39 cellular contexts compared by ENCODE assay signal in the genomic region with DNA sequence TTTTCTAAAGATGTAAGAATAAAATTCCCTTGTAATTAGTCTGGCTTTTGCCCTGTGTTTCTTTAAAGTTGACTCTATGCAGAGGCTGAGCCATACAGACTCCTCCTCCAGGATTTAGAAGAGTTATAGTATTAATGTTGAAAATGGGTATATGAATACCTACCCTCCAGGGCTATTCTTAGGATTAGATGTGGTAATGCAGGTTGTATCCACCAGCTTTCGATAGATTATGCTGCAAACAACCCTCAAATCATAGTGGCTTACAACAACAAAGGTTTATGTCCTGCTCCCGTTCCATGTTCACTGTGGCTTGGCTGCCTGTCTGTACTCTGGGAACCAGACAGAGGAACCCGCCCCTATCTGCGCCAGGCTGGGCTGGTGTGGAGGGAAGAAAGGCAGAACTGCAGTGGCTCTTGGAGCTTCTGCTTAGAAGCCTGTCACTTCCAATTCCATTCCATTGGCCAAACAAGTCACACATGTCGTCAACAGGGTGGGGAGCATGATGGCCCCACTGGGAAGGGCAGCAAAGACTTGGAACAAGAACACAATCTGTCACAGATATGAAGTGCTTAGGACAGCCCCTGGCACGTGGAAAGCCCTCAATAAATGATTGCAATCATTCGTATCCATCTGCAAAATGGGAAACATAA.
DNase-seq lines count a peak whose midpoint lies in the region; ATAC-seq, FAIRE-seq and TF ChIP-seq lines count a peak whose summit lies in the region.
"Had no signal": no experiment of that assay in that cellular context is flagged by ENCODE, and none has a peak within 500 bp of the region (broad histone marks: within the 10 kb centered on the region; RNA-seq: fewer than 3 reads in every experiment).

No MANE protein-coding gene starts in this region.

- H3K4me3 ChIP-seq in left lung: no peak overlapping the region
- no peak overlapping the region for H3K4me3 ChIP-seq in gastrocnemius medialis
- H3K4me3 ChIP-seq: ascending aorta, hepatocyte, ovary, right lobe of liver, SJSA1, thoracic aorta had no signal

- TF ChIP-seq POLR2A in gastrocnemius medialis (IDR thresholded peaks at IDR 0.05): no peak

- H3K36me3 ChIP-seq in left lung (no peaks in the 10 kb centered on the region), gastrocnemius medialis (no peaks in the 10 kb centered on the region)
- H3K36me3 ChIP-seq: ascending aorta, ovary, right lobe of liver, SJSA1, thoracic aorta had no signal

- H3K27ac ChIP-seq in left lung (no peak overlapping the region), gastrocnemius medialis (no peak overlapping the region)
- H3K27ac ChIP-seq: 22Rv1, ascending aorta, foreskin keratinocyte, hepatocyte, ovary, right lobe of liver, SJSA1, thoracic aorta had no signal

- ATAC-seq in left lung (peak; percentile 44), gastrocnemius medialis (peak; percentile 27 to 39), HG03025 (IDR thresholded peaks at IDR 0.05; ENCODE audit: low FRiP score, unreplicated experiment) (no peak)
- ATAC-seq: activated CD4-positive, CD25-positive, alpha-beta regulatory T cell treated with anti-CD3 and anti-CD28 coated beads, Interleukin-2, amount 50 U/mL, for 24 hours; activated T-helper 17 cell treated with anti-CD3 and anti-CD28 coated beads, Interleukin-2, amount 50 U/mL, for 72 hours; effector memory CD8-positive, alpha-beta T cell; foreskin keratinocyte; left lobe of liver; natural killer cell treated with Interleukin-12 subunit alpha and Interleukin-12 subunit beta and Interleukin-15 and Interleukin-18, amount 100 ng/mL, for 72 hours; Panc1; right lobe of liver; stimulated activated naive B cell treated with anti-CD40 and anti-IgM and Interleukin-4, amounts not matched to agents 10 μg/mL and 1 μg/mL and 100 μg/mL, for 72 hours had no signal

- H3K27me3 ChIP-seq in left lung (no peaks in the 10 kb centered on the region), gastrocnemius medialis (no peaks in the 10 kb centered on the region)
- H3K27me3 ChIP-seq: ascending aorta, foreskin keratinocyte, hepatocyte, ovary, right lobe of liver, SJSA1 had no signal

- intact Hi-C loops in left lung (cut with DNase I) (no loop called here), gastrocnemius medialis (cut with DNase I; ENCODE audit: low total_unique reads) (no loop called here)

- H3K4me1 ChIP-seq in left lung (no peaks in the 10 kb centered on the region), gastrocnemius medialis (peaks cover 6 to 8% of the 10 kb centered on the region in 2 donors)
- H3K4me1 ChIP-seq: ascending aorta, foreskin keratinocyte had no signal

- H3K9me3 ChIP-seq in left lung: no peaks in the 10 kb centered on the region
- H3K9me3 ChIP-seq in gastrocnemius medialis: no peaks in the 10 kb centered on the region
- H3K9me3 ChIP-seq: ascending aorta, ovary, right lobe of liver, SJSA1, thoracic aorta had no signal

- DNase-seq in DMS 273 (lab: John Stamatoyannopoulos, UW; ENCODE audit: unreplicated experiment) (peak; percentile 18), DMS 273 treated with DMSO at 0.1 percent for 48 hours (lab: John Stamatoyannopoulos, UW) (no peak), astrocyte of the hippocampus (ENCODE audit: low read depth, low spot score) (peak; percentile 19), left lung (no peak), gastrocnemius medialis (peak in 1 of 2 donors; percentile 44), LoVo (ENCODE audit: low spot score) (no peak), RCC 7860 (ENCODE audit: low spot score) (no peak)
- DNase-seq: activated CD4-positive, alpha-beta T cell treated with anti-CD3 and anti-CD28 coated beads, Interleukin-2, amount 50 U/mL, for 48 hours; caudate nucleus; CD4-positive, alpha-beta memory T cell; cortex of kidney; DMS153; effector memory CD8-positive, alpha-beta T cell; erythroblast; foreskin keratinocyte; GOT3; HFFc6; IMR-90; NCI-H1092 treated with DMSO at 0.1 percent for 48 hours; NCI-H2081; NCI-H2227 treated with DMSO at 0.1 percent for 48 hours; NCI-H526 treated with DMSO at 0.1 percent for 48 hours; ovary; right lobe of liver; stimulated activated CD4-positive, alpha-beta T cell treated with anti-CD3 and anti-CD28 coated beads, Interleukin-15, amount 100 ng/mL, for 24 hours; stimulated activated naive B cell treated with anti-CD40 and anti-IgM and Interleukin-4, amounts not matched to agents 10 μg/mL and 1 μg/mL and 100 μg/mL, for 72 hours had no signal

- in situ Hi-C loops in gastrocnemius medialis (cut with MboI; ENCODE audit: low sequenced_read_pairs in 4 of 4): no loop called here

- TF ChIP-seq CTCF in left lung (IDR thresholded peaks at IDR 0.05) (no peak), gastrocnemius medialis (IDR thresholded peaks at IDR 0.05 in 4 of 5, conservative IDR thresholded peaks at IDR 0.05 in 1 of 5) (no peak)

- no peak for FAIRE-seq in RCC 7860 (lab: Jason Lieb, UNC)
- FAIRE-seq: G401.6, TTC549 had no signal

Comparison
In these comparisons a context has a peak if more than half of its experiments do, and no peak if none do; other contexts are left out.
1. DNase-seq: peak in DMS 273 (single experiment) and astrocyte of the hippocampus (single experiment); none in DMS 273 treated with DMSO at 0.1 percent for 48 hours (single experiment), left lung (0 of 2), LoVo (single experiment) and RCC 7860 (single experiment).